ENCODE assay signal across 1 cellular context in genomic region chr2:24124003-24124585, GRCh38.
TF ChIP-seq lines count a peak whose summit lies in the region.

No MANE protein-coding gene starts in this region.

TF ChIP-seq in HepG2, 621 proteins besides CTCF, POLR2A, EP300 and RAD21:
- peak; percentile 3; the same call in 1 of the 2 replicates for TF ChIP-seq KLF15 (CRISPR knock-in tag; IDR thresholded peaks at IDR 0.05; ENCODE audit: borderline replicate concordance)
- TF ChIP-seq, protein P1, sequence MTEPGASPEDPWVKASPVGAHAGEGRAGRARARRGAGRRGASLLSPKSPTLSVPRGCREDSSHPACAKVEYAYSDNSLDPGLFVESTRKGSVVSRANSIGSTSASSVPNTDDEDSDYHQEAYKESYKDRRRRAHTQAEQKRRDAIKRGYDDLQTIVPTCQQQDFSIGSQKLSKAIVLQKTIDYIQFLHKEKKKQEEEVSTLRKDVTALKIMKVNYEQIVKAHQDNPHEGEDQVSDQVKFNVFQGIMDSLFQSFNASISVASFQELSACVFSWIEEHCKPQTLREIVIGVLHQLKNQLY (CRISPR knock-in tag; IDR thresholded peaks at IDR 0.05) = 0 out of 2 replicates have a peak, but pooled peaks have one; percentile 4
- TF ChIP-seq ZNF572 (CRISPR knock-in tag; IDR thresholded peaks at IDR 0.05) = 0 out of 2 replicates have a peak, but pooled peaks have one; percentile 72
- TF ChIP-seq ZNF703 (CRISPR knock-in tag; IDR thresholded peaks at IDR 0.05; ENCODE audit: borderline replicate concordance) = 0 out of 2 replicates have a peak, but pooled peaks have one; percentile 53
- 0 out of 2 replicates have a peak, but pooled peaks have one; percentile 82 for TF ChIP-seq ZNF567 (CRISPR knock-in tag; IDR thresholded peaks at IDR 0.05; ENCODE audit: borderline replicate concordance)
- TF ChIP-seq GATA4 (IDR thresholded peaks at IDR 0.05; ENCODE audit: borderline replicate concordance, low read depth) = no peak
- 0 out of 2 replicates have a peak, but pooled peaks have one; percentile 52 for TF ChIP-seq CBX5 (CRISPR knock-in tag; IDR thresholded peaks at IDR 0.05; ENCODE audit: borderline replicate concordance)
- 0 out of 2 replicates have a peak, but pooled peaks have one; percentile 75 for TF ChIP-seq CENPBD1 (CRISPR knock-in tag; IDR thresholded peaks at IDR 0.05; ENCODE audit: borderline replicate concordance, low read depth)
- TF ChIP-seq, protein P2, sequence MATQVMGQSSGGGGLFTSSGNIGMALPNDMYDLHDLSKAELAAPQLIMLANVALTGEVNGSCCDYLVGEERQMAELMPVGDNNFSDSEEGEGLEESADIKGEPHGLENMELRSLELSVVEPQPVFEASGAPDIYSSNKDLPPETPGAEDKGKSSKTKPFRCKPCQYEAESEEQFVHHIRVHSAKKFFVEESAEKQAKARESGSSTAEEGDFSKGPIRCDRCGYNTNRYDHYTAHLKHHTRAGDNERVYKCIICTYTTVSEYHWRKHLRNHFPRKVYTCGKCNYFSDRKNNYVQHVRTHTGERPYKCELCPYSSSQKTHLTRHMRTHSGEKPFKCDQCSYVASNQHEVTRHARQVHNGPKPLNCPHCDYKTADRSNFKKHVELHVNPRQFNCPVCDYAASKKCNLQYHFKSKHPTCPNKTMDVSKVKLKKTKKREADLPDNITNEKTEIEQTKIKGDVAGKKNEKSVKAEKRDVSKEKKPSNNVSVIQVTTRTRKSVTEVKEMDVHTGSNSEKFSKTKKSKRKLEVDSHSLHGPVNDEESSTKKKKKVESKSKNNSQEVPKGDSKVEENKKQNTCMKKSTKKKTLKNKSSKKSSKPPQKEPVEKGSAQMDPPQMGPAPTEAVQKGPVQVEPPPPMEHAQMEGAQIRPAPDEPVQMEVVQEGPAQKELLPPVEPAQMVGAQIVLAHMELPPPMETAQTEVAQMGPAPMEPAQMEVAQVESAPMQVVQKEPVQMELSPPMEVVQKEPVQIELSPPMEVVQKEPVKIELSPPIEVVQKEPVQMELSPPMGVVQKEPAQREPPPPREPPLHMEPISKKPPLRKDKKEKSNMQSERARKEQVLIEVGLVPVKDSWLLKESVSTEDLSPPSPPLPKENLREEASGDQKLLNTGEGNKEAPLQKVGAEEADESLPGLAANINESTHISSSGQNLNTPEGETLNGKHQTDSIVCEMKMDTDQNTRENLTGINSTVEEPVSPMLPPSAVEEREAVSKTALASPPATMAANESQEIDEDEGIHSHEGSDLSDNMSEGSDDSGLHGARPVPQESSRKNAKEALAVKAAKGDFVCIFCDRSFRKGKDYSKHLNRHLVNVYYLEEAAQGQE (IDR thresholded peaks at IDR 0.05; ENCODE audit: borderline replicate concordance in 1 of 2, low read depth in 1 of 2, low read length in 2 of 2) = no peak
- TF ChIP-seq ATF6 (CRISPR knock-in tag; conservative IDR thresholded peaks at IDR 0.05) = 0 out of 2 replicates have a peak, but pooled peaks have one; percentile 3
- 0 out of 2 replicates have a peak, but pooled peaks have one; percentile 38 for TF ChIP-seq FOSL2 (CRISPR knock-in tag; IDR thresholded peaks at IDR 0.05)
- TF ChIP-seq ZNF512 (CRISPR knock-in tag; IDR thresholded peaks at IDR 0.05) = 0 out of 2 replicates have a peak, but pooled peaks have one; percentile 47
- peak; percentile 8; the same call in 1 of the 2 replicates for TF ChIP-seq ZNF614 (CRISPR knock-in tag; IDR thresholded peaks at IDR 0.05; ENCODE audit: borderline replicate concordance)
- no peak for TF ChIP-seq HOXA7 (CRISPR knock-in tag; IDR thresholded peaks at IDR 0.05)
- TF ChIP-seq ETS1 (CRISPR knock-in tag; IDR thresholded peaks at IDR 0.05) = no peak
- no peak for TF ChIP-seq ZNF12 (CRISPR knock-in tag; IDR thresholded peaks at IDR 0.05)
- no peak for TF ChIP-seq PATZ1 (CRISPR knock-in tag; IDR thresholded peaks at IDR 0.05)
- TF ChIP-seq BRCA1 (CRISPR knock-in tag; IDR thresholded peaks at IDR 0.05) = no peak
- peak; percentile 0; the same call in 1 of the 2 replicates for TF ChIP-seq MED1 (CRISPR knock-in tag; IDR thresholded peaks at IDR 0.05)
- no peak for TF ChIP-seq BCLAF1 (IDR thresholded peaks at IDR 0.05)
- no peak for TF ChIP-seq ZNF414 (CRISPR knock-in tag; IDR thresholded peaks at IDR 0.05)
- TF ChIP-seq BORCS8-MEF2B (CRISPR knock-in tag; IDR thresholded peaks at IDR 0.05) = no peak
- TF ChIP-seq MBNL3 (CRISPR knock-in tag; conservative IDR thresholded peaks at IDR 0.05) = no peak
- peak; percentile 26; the same call in 1 of the 2 replicates for TF ChIP-seq NFATC3 (CRISPR knock-in tag; IDR thresholded peaks at IDR 0.05)
- TF ChIP-seq ASH2L (IDR thresholded peaks at IDR 0.05; ENCODE audit: insufficient read length, low read depth, low read length) = peak; percentile 31
- TF ChIP-seq, protein P3, sequence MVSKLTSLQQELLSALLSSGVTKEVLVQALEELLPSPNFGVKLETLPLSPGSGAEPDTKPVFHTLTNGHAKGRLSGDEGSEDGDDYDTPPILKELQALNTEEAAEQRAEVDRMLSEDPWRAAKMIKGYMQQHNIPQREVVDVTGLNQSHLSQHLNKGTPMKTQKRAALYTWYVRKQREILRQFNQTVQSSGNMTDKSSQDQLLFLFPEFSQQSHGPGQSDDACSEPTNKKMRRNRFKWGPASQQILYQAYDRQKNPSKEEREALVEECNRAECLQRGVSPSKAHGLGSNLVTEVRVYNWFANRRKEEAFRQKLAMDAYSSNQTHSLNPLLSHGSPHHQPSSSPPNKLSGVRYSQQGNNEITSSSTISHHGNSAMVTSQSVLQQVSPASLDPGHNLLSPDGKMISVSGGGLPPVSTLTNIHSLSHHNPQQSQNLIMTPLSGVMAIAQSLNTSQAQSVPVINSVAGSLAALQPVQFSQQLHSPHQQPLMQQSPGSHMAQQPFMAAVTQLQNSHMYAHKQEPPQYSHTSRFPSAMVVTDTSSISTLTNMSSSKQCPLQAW (CRISPR knock-in tag; IDR thresholded peaks at IDR 0.05) = 0 out of 2 replicates have a peak, but pooled peaks have one; percentile 31
- TF ChIP-seq ZBTB2 (CRISPR knock-in tag; IDR thresholded peaks at IDR 0.05; ENCODE audit: low read depth) = no peak
- 0 out of 2 replicates have a peak, but pooled peaks have one; percentile 23 for TF ChIP-seq ZNF44 (CRISPR knock-in tag; IDR thresholded peaks at IDR 0.05)
- TF ChIP-seq ZNF83 (CRISPR knock-in tag; IDR thresholded peaks at IDR 0.05; ENCODE audit: borderline replicate concordance) = peak; percentile 68; the same call in 1 of the 2 replicates
- peak; percentile 48; the same call in 1 of the 2 replicates for TF ChIP-seq ZNF292 (CRISPR knock-in tag; IDR thresholded peaks at IDR 0.05; ENCODE audit: borderline replicate concordance, low read depth)
- no peak for TF ChIP-seq HIC2 (CRISPR knock-in tag; IDR thresholded peaks at IDR 0.05; ENCODE audit: low read depth)
TF ChIP-seq in HepG2: peak in this region for 18.
